15 cellular contexts compared by ENCODE assay signal in genomic region chr9:14687042-14687719, GRCh38. TPM values are rescaled to one million over a fixed set of nuclear protein-coding genes. Genes with fewer than 3 reads are reported as not detected.
DNase-seq lines count a peak whose midpoint lies in the region; ATAC-seq and TF ChIP-seq lines count a peak whose summit lies in the region.
"Had no signal": no experiment of that assay in that cellular context is flagged by ENCODE, and none has a peak within 500 bp of the region (broad histone marks: within the 10 kb centered on the region; RNA-seq: fewer than 3 reads in every experiment).

No MANE protein-coding gene starts in this region.

- TF ChIP-seq CTCF in astrocyte of the spinal cord (IDR thresholded peaks at IDR 0.05; ENCODE audit: low read depth, low read length) (no peak), coronary artery (IDR thresholded peaks at IDR 0.05) (no peak), MM.1S (IDR thresholded peaks at IDR 0.05; ENCODE audit: low read length) (no peak)

- no peaks in the 10 kb centered on the region for H3K27me3 ChIP-seq in MM.1S (replicated peaks; ENCODE audit: insufficient read depth, low read length)

- no peaks in the 10 kb centered on the region for H3K36me3 ChIP-seq in MM.1S (replicated peaks; ENCODE audit: insufficient read depth, low read length)

- in situ Hi-C loops in astrocyte of the spinal cord (cut with HindIII; ENCODE audit: low sequenced_read_pairs) = no loop called here

- DNase-seq in A172 (ENCODE audit: low spot score) (peak; percentile 72), HT1080 (ENCODE audit: low read depth) (peak; percentile 81), astrocyte of the spinal cord (ENCODE audit: low read depth, low spot score) (peak; percentile 94), kidney glomerular epithelial cell (lab: John Stamatoyannopoulos, UW) (peak; percentile 6), coronary artery (ENCODE audit: low spot score) (no peak), MM.1S (no peak)
- DNase-seq in activated CD4-positive, CD25-positive, alpha-beta regulatory T cell (lab: John Stamatoyannopoulos, UW) = no peak
- DNase-seq: activated CD8-positive, alpha-beta memory T cell treated with anti-CD3 and anti-CD28 coated beads, Interleukin-2, amount 10 ng/mL, durations not matched to agents 7 days and 5 days; activated naive CD8-positive, alpha-beta T cell treated with anti-CD3 and anti-CD28 coated beads, Interleukin-2, amount 50 U/mL, for 24 hours; NCI-H1048; NCI-H510A treated with DMSO at 0.1 percent for 48 hours; Right ventricle myocardium superior had no signal

- no peaks in the 10 kb centered on the region for H3K9me3 ChIP-seq in MM.1S (replicated peaks; ENCODE audit: insufficient read depth, low read length)
- H3K9me3 ChIP-seq: A549 had no signal

- 0 out of 2 replicates have a peak, but pooled peaks cover 4% of the 10 kb centered on the region for H3K4me1 ChIP-seq in MM.1S (ENCODE audit: low read length)

- no peak overlapping the region for H3K9ac ChIP-seq in MM.1S (ENCODE audit: low read length)

- H4K20me1 ChIP-seq in MM.1S (ENCODE audit: insufficient read depth, low read length) = no peaks in the 10 kb centered on the region

- H3K4me3 ChIP-seq in astrocyte of the spinal cord (ENCODE audit: low read depth, low read length) (no peak overlapping the region), coronary artery (no peak overlapping the region), MM.1S (ENCODE audit: low read length) (no peak overlapping the region)
- H3K4me3 ChIP-seq: A549 had no signal

- H2AFZ ChIP-seq in MM.1S (ENCODE audit: low read length) = no peak overlapping the region

- H3K27ac ChIP-seq in coronary artery (no peak overlapping the region), MM.1S (ENCODE audit: low read length) (no peak overlapping the region)
- H3K27ac ChIP-seq: A549 had no signal

- H3K4me2 ChIP-seq in MM.1S (ENCODE audit: low read depth, low read length) = no peak overlapping the region
- H3K4me2 ChIP-seq: A549 had no signal

- peaks cover 27% of the 10 kb centered on the region for H3K79me2 ChIP-seq in MM.1S (ENCODE audit: low read length)

- no peak for ATAC-seq in HG03469 (IDR thresholded peaks at IDR 0.05; ENCODE audit: unreplicated experiment)
- ATAC-seq: A549; activated CD8-positive, alpha-beta memory T cell treated with anti-CD3 and anti-CD28 coated beads, Interleukin-2, amount 10 ng/mL, durations not matched to agents 7 days and 5 days; activated naive CD8-positive, alpha-beta T cell treated with anti-CD3 and anti-CD28 coated beads, Interleukin-2, amount 50 U/mL, for 24 hours; sciatic nerve had no signal

- no peaks in the 10 kb centered on the region for H3K9me2 ChIP-seq in MM.1S (replicated peaks; ENCODE audit: insufficient read depth, low read length)

- no peaks in the 10 kb centered on the region for H3F3A ChIP-seq in MM.1S (ENCODE audit: insufficient read depth, low read length)

RNA-seq across cellular contexts. Expression of gene ZDHHC21, which starts 6.1 kb away (rescaled TPM):
- total RNA-seq in A172 (2014; rRNA removed; shearing (Covaris generic)) = 5.8 and 11.1 TPM in 2 replicates
- 5.8 and 7.4 TPM in 2 replicates for total RNA-seq in HT1080 (2014; rRNA removed; shearing (Covaris generic))
- 5.4 and 8.3 TPM in 2 replicates for polyA plus RNA-seq in HT1080 (2015; cell fraction: cytosol; rRNA removed)
- polyA plus RNA-seq in HT1080 (2015; cell fraction: nucleus; rRNA removed) = 21.9 and 24.5 TPM in 2 replicates

RNA-seq across cellular contexts. Expression of gene CER1, which starts 35.4 kb away (rescaled TPM):
- total RNA-seq in A172 (2014; rRNA removed; shearing (Covaris generic)) = not detected in 2 replicates
- total RNA-seq in HT1080 (2014; rRNA removed; shearing (Covaris generic)) = not detected in 2 replicates
- not detected in 2 replicates for polyA plus RNA-seq in HT1080 (2015; cell fraction: cytosol; rRNA removed)
- polyA plus RNA-seq in HT1080 (2015; cell fraction: nucleus; rRNA removed) = not detected in 2 replicates
- total RNA-seq: activated CD8-positive, alpha-beta memory T cell treated with anti-CD3 and anti-CD28 coated beads, Interleukin-2, amount 10 ng/mL, durations not matched to agents 7 days and 5 days; Right ventricle myocardium superior; sciatic nerve had no signal
- polyA plus RNA-seq: A549 had no signal

Comparison
In these comparisons a context has a peak if more than half of its experiments do, and no peak if none do; other contexts are left out.
1. DNase-seq: peak in A172 (single experiment), HT1080 (single experiment), astrocyte of the spinal cord (single experiment) and kidney glomerular epithelial cell (single experiment); none in activated CD4-positive, CD25-positive, alpha-beta regulatory T cell (0 of 4), coronary artery (single experiment) and MM.1S (single experiment).